In genomic region chr13:98839826-98840769, GRCh38 we compare ENCODE assay signal across 8 cellular contexts.
A peak's percentile ranks its signal among the peaks of the same experiment; 100 is the strongest.
DNase-seq lines count a peak whose midpoint lies in the region; ATAC-seq and TF ChIP-seq lines count a peak whose summit lies in the region.

No MANE protein-coding gene starts in this region.

- ATAC-seq in GM18502 (IDR thresholded peaks at IDR 0.05; ENCODE audit: poor library complexity, unreplicated experiment) (peak; percentile 95), HG02798 (IDR thresholded peaks at IDR 0.05; ENCODE audit: poor library complexity, unreplicated experiment) (peak; percentile 87)
- peak; percentile 70 for ATAC-seq in effector memory CD8-positive, alpha-beta T cell (replicated peaks)
- ATAC-seq in stimulated activated naive CD8-positive, alpha-beta T cell treated with anti-CD3 and anti-CD28 coated beads, Interleukin-15, Interleukin-2, amounts not matched to agents 100 U/mL and 50 U/mL, for 24 hours, result peak; percentile 91

- TF ChIP-seq POLR2A in NB4 (IDR thresholded peaks at IDR 0.05; ENCODE audit: extremely low read depth, insufficient read length), result no peak

- no peaks in the 10 kb centered on the region for H3K27me3 Mint-ChIP-seq in effector memory CD8-positive, alpha-beta T cell
- H3K27me3 Mint-ChIP-seq in mesothelial cell of epicardium (ENCODE audit: low read depth), result no peaks in the 10 kb centered on the region

- H3K4me3 Mint-ChIP-seq in effector memory CD8-positive, alpha-beta T cell, result no peak overlapping the region
- no peak overlapping the region for H3K4me3 Mint-ChIP-seq in mesothelial cell of epicardium

- peaks cover 0 to 4% of the 10 kb centered on the region in 2 donors for H3K4me1 Mint-ChIP-seq in effector memory CD8-positive, alpha-beta T cell (ENCODE audit: low read depth in 2 of 2)
- H3K4me1 Mint-ChIP-seq in mesothelial cell of epicardium, result peaks cover 9% of the 10 kb centered on the region

- H3K4me3 ChIP-seq in AG09309 (ENCODE audit: control insufficient read depth, low read depth, low read length) (no peak overlapping the region), NB4 (ENCODE audit: low read depth, low read length) (no peak overlapping the region), WI38 (ENCODE audit: low read depth, low read length) (no peak overlapping the region)

- peaks cover 20% of the 10 kb centered on the region for H3K36me3 Mint-ChIP-seq in effector memory CD8-positive, alpha-beta T cell (ENCODE audit: insufficient read depth)
- H3K36me3 Mint-ChIP-seq in mesothelial cell of epicardium, result no peaks in the 10 kb centered on the region

- no peak overlapping the region for H3K27ac Mint-ChIP-seq in effector memory CD8-positive, alpha-beta T cell
- H3K27ac Mint-ChIP-seq in mesothelial cell of epicardium, result no peak overlapping the region

- peak; percentile 84 for TF ChIP-seq CTCF in AG09309 (IDR thresholded peaks at IDR 0.05; ENCODE audit: control insufficient read depth, insufficient read depth, low read depth, low read length, missing control alignments)
- peak; percentile 91 for TF ChIP-seq CTCF in NB4 (IDR thresholded peaks at IDR 0.05; ENCODE audit: low read depth, low read length)
- peak; percentile 92 for TF ChIP-seq CTCF in WI38 (IDR thresholded peaks at IDR 0.05; ENCODE audit: low read depth, low read length)
- TF ChIP-seq CTCF in mesothelial cell of epicardium (IDR thresholded peaks at IDR 0.05; ENCODE audit: unreplicated experiment), result peak; percentile 84

- DNase-seq in AG09309 (ENCODE audit: low read depth) (no peak), NB4 (ENCODE audit: low read depth) (peak; percentile 65), mesothelial cell of epicardium (ENCODE audit: low spot score in 2 of 2, unreplicated experiment in 2 of 2) (peak; percentile 37 to 63)
- DNase-seq in effector memory CD8-positive, alpha-beta T cell, result peak in 1 of 3 experiments; percentile 6
- peak; percentile 50 for DNase-seq in stimulated activated naive CD8-positive, alpha-beta T cell treated with anti-CD3 and anti-CD28 coated beads, Interleukin-15, Interleukin-2, amounts not matched to agents 100 U/mL and 50 U/mL, for 24 hours

- no peaks in the 10 kb centered on the region for H3K9me3 Mint-ChIP-seq in effector memory CD8-positive, alpha-beta T cell
- no peaks in the 10 kb centered on the region for H3K9me3 Mint-ChIP-seq in mesothelial cell of epicardium
